ENCODE assay signal across 2 cellular contexts in genomic region chr7:143258830-143259229, GRCh38.
TF ChIP-seq lines count a peak whose summit lies in the region.

No MANE protein-coding gene starts in this region.

TF ChIP-seq in HCT116, 20 proteins besides CTCF, POLR2A, EP300 and RAD21:
- TF ChIP-seq TCF7L2 (IDR thresholded peaks at IDR 0.05; ENCODE audit: borderline replicate concordance, extremely low read depth, insufficient read depth, insufficient read length) (no peak), ZNF274 (IDR thresholded peaks at IDR 0.05; ENCODE audit: low read depth, low read length) (no peak), MAX (IDR thresholded peaks at IDR 0.05) (no peak), SRF (IDR thresholded peaks at IDR 0.05; ENCODE audit: low read depth) (no peak), REST (IDR thresholded peaks at IDR 0.05; ENCODE audit: low read depth) (no peak), EZH2 (IDR thresholded peaks at IDR 0.05) (no peak), JUND (IDR thresholded peaks at IDR 0.05) (no peak), ELF1 (IDR thresholded peaks at IDR 0.05; ENCODE audit: borderline replicate concordance, low read depth) (no peak), YY1 (IDR thresholded peaks at IDR 0.05; ENCODE audit: extremely low read depth, insufficient replicate concordance, low read depth, low read length) (no peak), FOSL1 (IDR thresholded peaks at IDR 0.05; ENCODE audit: low read depth) (no peak), ZBTB33 (IDR thresholded peaks at IDR 0.05; ENCODE audit: extremely low read depth, insufficient replicate concordance, low read length) (no peak), POLR2AphosphoS5 (IDR thresholded peaks at IDR 0.05; ENCODE audit: low read depth, low read length) (no peak), ATF3 (IDR thresholded peaks at IDR 0.05) (no peak), SIN3A (IDR thresholded peaks at IDR 0.05; ENCODE audit: low read depth) (no peak), EGR1 (IDR thresholded peaks at IDR 0.05; ENCODE audit: low read depth) (no peak), ZFX (IDR thresholded peaks at IDR 0.05) (no peak), SP1 (IDR thresholded peaks at IDR 0.05; ENCODE audit: low read depth) (no peak), CBX3 (IDR thresholded peaks at IDR 0.05; ENCODE audit: low read depth) (no peak), EZH2phosphoT487 (IDR thresholded peaks at IDR 0.05; ENCODE audit: borderline replicate concordance) (no peak), CEBPB (IDR thresholded peaks at IDR 0.05; ENCODE audit: low read depth) (no peak)

TF ChIP-seq in HepG2, 621 proteins besides CTCF, POLR2A, EP300 and RAD21:
- TF ChIP-seq GRHL1 (CRISPR knock-in tag; conservative IDR thresholded peaks at IDR 0.05) (no peak), DDIT3 (CRISPR knock-in tag; IDR thresholded peaks at IDR 0.05) (no peak), DZIP1 (CRISPR knock-in tag; IDR thresholded peaks at IDR 0.05) (no peak), SKIL (CRISPR knock-in tag; IDR thresholded peaks at IDR 0.05; ENCODE audit: borderline replicate concordance) (no peak), ZMAT5 (CRISPR knock-in tag; IDR thresholded peaks at IDR 0.05; ENCODE audit: borderline replicate concordance, low read depth) (no peak), PHF5A (CRISPR knock-in tag; IDR thresholded peaks at IDR 0.05; ENCODE audit: low read depth, unreplicated experiment) (no peak), MED1 (CRISPR knock-in tag; IDR thresholded peaks at IDR 0.05) (no peak)
TF ChIP-seq in HepG2: peak in this region for 0.
